In the genomic region with DNA sequence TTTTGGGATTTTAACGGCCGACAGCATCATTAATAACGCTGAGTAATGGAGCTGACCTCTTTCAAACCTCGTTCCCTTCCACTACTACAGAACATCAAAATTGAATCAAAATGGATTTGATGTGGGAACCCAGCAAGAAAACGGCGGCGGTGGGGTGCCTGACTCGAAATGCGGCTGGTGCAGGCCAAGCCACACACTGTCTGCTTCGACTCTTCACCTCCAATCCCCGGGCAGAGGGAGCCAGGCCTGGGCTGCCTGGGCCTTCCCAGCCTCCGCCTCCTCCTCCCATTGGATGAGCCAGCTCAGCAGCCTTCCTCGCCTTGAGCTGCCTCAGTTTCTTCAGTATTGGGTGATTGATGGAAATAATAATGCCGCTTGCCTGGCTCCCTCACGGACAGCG, we compare ENCODE assay signal across 30 cellular contexts. TPM values are rescaled to one million over a fixed set of nuclear protein-coding genes. Genes with fewer than 3 reads are reported as not detected.
"Had no signal": no experiment of that assay in that cellular context is flagged by ENCODE, and none has a peak within 500 bp of the region (broad histone marks: within the 10 kb centered on the region; RNA-seq: fewer than 3 reads in every experiment).

No MANE protein-coding gene starts in this region.

- H3K4me3 Mint-ChIP-seq: stimulated activated effector memory CD8-positive, alpha-beta T cell treated with anti-CD3 and anti-CD28 coated beads, Interleukin-12 subunit alpha, Interleukin-12 subunit beta, amount 100 ng/mL, for 72 hours; stimulated activated memory B cell treated with anti-CD40 and anti-IgM and Interleukin-4, amounts not matched to agents 10 μg/mL and 1 μg/mL and 100 μg/mL, for 72 hours; stimulated activated naive B cell treated with anti-CD40 and anti-IgM and Interleukin-4, amounts not matched to agents 10 μg/mL and 1 μg/mL and 100 μg/mL, for 72 hours; stimulated activated naive CD8-positive, alpha-beta T cell treated with anti-CD3 and anti-CD28 coated beads, Interleukin-15, amount 100 ng/mL, for 72 hours; stimulated activated naive CD8-positive, alpha-beta T cell treated with anti-CD3 and anti-CD28 coated beads, Interleukin-15, Interleukin-2, amounts not matched to agents 100 ng/mL and 50 ng/mL, for 24 hours; type B pancreatic cell had no signal

- H3K4me1 ChIP-seq: testis, thyroid gland, tibial nerve, upper lobe of left lung, upper lobe of right lung, uterus had no signal

- H3K27me3 ChIP-seq: testis, thyroid gland, upper lobe of left lung, uterus, vagina had no signal

- H3K36me3 Mint-ChIP-seq: stimulated activated effector memory CD8-positive, alpha-beta T cell treated with anti-CD3 and anti-CD28 coated beads, Interleukin-12 subunit alpha, Interleukin-12 subunit beta, amount 100 ng/mL, for 72 hours; type B pancreatic cell had no signal

- H3K4me3 ChIP-seq: stomach, suprapubic skin, testis, thoracic aorta, thyroid gland, tibial artery, tibial nerve, transverse colon, upper lobe of left lung, upper lobe of right lung, uterus, vagina had no signal

- H3K4me1 Mint-ChIP-seq: stimulated activated effector memory CD8-positive, alpha-beta T cell treated with anti-CD3 and anti-CD28 coated beads, Interleukin-12 subunit alpha, Interleukin-12 subunit beta, amount 100 ng/mL, for 72 hours; stimulated activated memory B cell treated with anti-CD40 and anti-IgM and Interleukin-4, amounts not matched to agents 10 μg/mL and 1 μg/mL and 100 μg/mL, for 72 hours; stimulated activated naive B cell treated with anti-CD40 and anti-IgM and Interleukin-4, amounts not matched to agents 10 μg/mL and 1 μg/mL and 100 μg/mL, for 72 hours; stimulated activated naive CD8-positive, alpha-beta T cell treated with anti-CD3 and anti-CD28 coated beads, Interleukin-15, amount 100 ng/mL, for 72 hours had no signal

- H3K27ac Mint-ChIP-seq: stimulated activated effector memory CD8-positive, alpha-beta T cell treated with anti-CD3 and anti-CD28 coated beads, Interleukin-12 subunit alpha, Interleukin-12 subunit beta, amount 100 ng/mL, for 72 hours; stimulated activated memory B cell treated with anti-CD40 and anti-IgM and Interleukin-4, amounts not matched to agents 10 μg/mL and 1 μg/mL and 100 μg/mL, for 72 hours; stimulated activated naive B cell treated with anti-CD40 and anti-IgM and Interleukin-4, amounts not matched to agents 10 μg/mL and 1 μg/mL and 100 μg/mL, for 72 hours; stimulated activated naive CD8-positive, alpha-beta T cell treated with anti-CD3 and anti-CD28 coated beads, Interleukin-15, amount 100 ng/mL, for 72 hours; stimulated activated naive CD8-positive, alpha-beta T cell treated with anti-CD3 and anti-CD28 coated beads, Interleukin-15, Interleukin-2, amounts not matched to agents 100 ng/mL and 50 ng/mL, for 24 hours; type B pancreatic cell had no signal

- ATAC-seq: stimulated activated effector memory CD8-positive, alpha-beta T cell treated with anti-CD3 and anti-CD28 coated beads, Interleukin-12 subunit alpha, Interleukin-12 subunit beta, amount 100 ng/mL, for 72 hours; stimulated activated memory B cell treated with anti-CD40 and anti-IgM and Interleukin-4, amounts not matched to agents 10 μg/mL and 1 μg/mL and 100 μg/mL, for 72 hours; stimulated activated naive B cell treated with anti-CD40 and anti-IgM and Interleukin-4, amounts not matched to agents 10 μg/mL and 1 μg/mL and 100 μg/mL, for 72 hours; stimulated activated naive CD8-positive, alpha-beta T cell treated with anti-CD3 and anti-CD28 coated beads, Interleukin-15, amount 100 ng/mL, for 72 hours; stimulated activated naive CD8-positive, alpha-beta T cell treated with anti-CD3 and anti-CD28 coated beads, Interleukin-15, Interleukin-2, amounts not matched to agents 100 U/mL and 50 U/mL, for 24 hours; upper lobe of right lung had no signal

- H3K27ac ChIP-seq: stomach, suprapubic skin, testis, thoracic aorta, thyroid gland, tibial artery, tibial nerve, transverse colon, upper lobe of left lung, upper lobe of right lung, uterus, vagina had no signal

- H3K36me3 ChIP-seq: stomach, suprapubic skin, thoracic aorta, thyroid gland, tibial artery, tibial nerve, transverse colon, upper lobe of left lung, upper lobe of right lung, uterus, vagina had no signal

- DNase-seq: stimulated activated CD4-positive, alpha-beta T cell treated with anti-CD3 and anti-CD28 coated beads, Interleukin-2, amount 100 ng/mL, for 48 hours; stimulated activated CD4-positive, alpha-beta T cell treated with anti-CD3 and anti-CD28 coated beads, Interleukin-4, amount 100 ng/mL, for 1 hour; stimulated activated CD4-positive, alpha-beta T cell treated with anti-CD3 and anti-CD28 coated beads, Interleukin-4, amount 100 ng/mL, for 24 hours; stimulated activated CD4-positive, alpha-beta T cell treated with anti-CD3 and anti-CD28 coated beads, Interleukin-4, amount 100 ng/mL, for 4 hours; stimulated activated CD8-positive, alpha-beta memory T cell treated with anti-CD3 and anti-CD28 coated beads, Interleukin-4, amount 100 ng/mL, for 48 hours; stimulated activated naive B cell treated with anti-CD40 and anti-IgM and Interleukin-4, amounts not matched to agents 10 μg/mL and 1 μg/mL and 100 μg/mL, for 72 hours; stimulated activated naive CD4-positive, alpha-beta T cell; stimulated activated naive CD4-positive, alpha-beta T cell treated with Interleukin-2 at 50 U/mL for 16 hours; stimulated activated naive CD8-positive, alpha-beta T cell treated with anti-CD3 and anti-CD28 coated beads, Interleukin-15, amount 100 ng/mL, for 72 hours; stimulated activated naive CD8-positive, alpha-beta T cell treated with anti-CD3 and anti-CD28 coated beads, Interleukin-15, Interleukin-2, amounts not matched to agents 100 U/mL and 50 U/mL, for 24 hours; stomach; substantia nigra; testis; thyroid gland; tibial artery; transverse colon; trophoblast cell; upper lobe of right lung; uterus had no signal

RNA-seq across cellular contexts. Expression of a gene that starts 11.3 kb away (rescaled TPM):
- total RNA-seq: subcutaneous adipose tissue, thoracic aorta, ureter had no signal
